In the genomic region with DNA sequence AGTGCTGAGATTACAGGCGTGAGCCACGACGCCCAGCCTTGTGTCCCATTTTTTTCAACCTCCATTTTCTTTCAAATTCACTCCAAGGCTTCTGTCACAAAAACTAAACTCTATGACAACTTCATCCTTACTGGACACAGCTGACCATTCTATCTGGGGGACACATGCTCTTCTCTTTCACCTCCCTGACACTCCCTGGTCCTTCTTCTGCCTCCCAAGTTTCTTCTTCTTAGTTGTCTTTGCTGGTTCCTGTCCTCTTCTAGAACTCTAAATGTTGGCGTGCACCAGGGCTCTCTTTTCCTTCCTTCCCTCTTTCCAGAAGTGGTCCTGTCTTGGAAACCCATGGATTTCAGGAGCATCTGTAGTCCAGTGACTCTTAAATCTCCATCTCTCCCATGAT, we compare ENCODE assay signal across 2 cellular contexts.
A peak's percentile ranks its signal among the peaks of the same experiment; 100 is the strongest.
TF ChIP-seq lines count a peak whose summit lies in the region.

No MANE protein-coding gene starts in this region.

TF ChIP-seq in A549, 52 proteins besides CTCF, POLR2A, EP300 and RAD21:
- TF ChIP-seq HDAC2 (IDR thresholded peaks at IDR 0.05) (no peak), POLR2AphosphoS2 (conservative IDR thresholded peaks at IDR 0.05; ENCODE audit: low read length) (no peak), NPAS2 (CRISPR knock-in tag; IDR thresholded peaks at IDR 0.05; ENCODE audit: borderline replicate concordance) (no peak), ZC3H11A (IDR thresholded peaks at IDR 0.05) (no peak), CHD2 (IDR thresholded peaks at IDR 0.05; ENCODE audit: low read length, partially characterized antibody) (no peak), HOXB5 (CRISPR knock-in tag; IDR thresholded peaks at IDR 0.05) (no peak), ZNF302 (CRISPR knock-in tag; IDR thresholded peaks at IDR 0.05) (no peak), HOXA7 (CRISPR knock-in tag; IDR thresholded peaks at IDR 0.05) (no peak), CEBPB (IDR thresholded peaks at IDR 0.05) (no peak)
- TF ChIP-seq, protein P1, sequence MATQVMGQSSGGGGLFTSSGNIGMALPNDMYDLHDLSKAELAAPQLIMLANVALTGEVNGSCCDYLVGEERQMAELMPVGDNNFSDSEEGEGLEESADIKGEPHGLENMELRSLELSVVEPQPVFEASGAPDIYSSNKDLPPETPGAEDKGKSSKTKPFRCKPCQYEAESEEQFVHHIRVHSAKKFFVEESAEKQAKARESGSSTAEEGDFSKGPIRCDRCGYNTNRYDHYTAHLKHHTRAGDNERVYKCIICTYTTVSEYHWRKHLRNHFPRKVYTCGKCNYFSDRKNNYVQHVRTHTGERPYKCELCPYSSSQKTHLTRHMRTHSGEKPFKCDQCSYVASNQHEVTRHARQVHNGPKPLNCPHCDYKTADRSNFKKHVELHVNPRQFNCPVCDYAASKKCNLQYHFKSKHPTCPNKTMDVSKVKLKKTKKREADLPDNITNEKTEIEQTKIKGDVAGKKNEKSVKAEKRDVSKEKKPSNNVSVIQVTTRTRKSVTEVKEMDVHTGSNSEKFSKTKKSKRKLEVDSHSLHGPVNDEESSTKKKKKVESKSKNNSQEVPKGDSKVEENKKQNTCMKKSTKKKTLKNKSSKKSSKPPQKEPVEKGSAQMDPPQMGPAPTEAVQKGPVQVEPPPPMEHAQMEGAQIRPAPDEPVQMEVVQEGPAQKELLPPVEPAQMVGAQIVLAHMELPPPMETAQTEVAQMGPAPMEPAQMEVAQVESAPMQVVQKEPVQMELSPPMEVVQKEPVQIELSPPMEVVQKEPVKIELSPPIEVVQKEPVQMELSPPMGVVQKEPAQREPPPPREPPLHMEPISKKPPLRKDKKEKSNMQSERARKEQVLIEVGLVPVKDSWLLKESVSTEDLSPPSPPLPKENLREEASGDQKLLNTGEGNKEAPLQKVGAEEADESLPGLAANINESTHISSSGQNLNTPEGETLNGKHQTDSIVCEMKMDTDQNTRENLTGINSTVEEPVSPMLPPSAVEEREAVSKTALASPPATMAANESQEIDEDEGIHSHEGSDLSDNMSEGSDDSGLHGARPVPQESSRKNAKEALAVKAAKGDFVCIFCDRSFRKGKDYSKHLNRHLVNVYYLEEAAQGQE (IDR thresholded peaks at IDR 0.05) = no peak
- TF ChIP-seq, protein P2, sequence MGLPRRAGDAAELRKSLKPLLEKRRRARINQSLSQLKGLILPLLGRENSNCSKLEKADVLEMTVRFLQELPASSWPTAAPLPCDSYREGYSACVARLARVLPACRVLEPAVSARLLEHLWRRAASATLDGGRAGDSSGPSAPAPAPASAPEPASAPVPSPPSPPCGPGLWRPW (IDR thresholded peaks at IDR 0.05) = no peak
- TF ChIP-seq, protein P3, sequence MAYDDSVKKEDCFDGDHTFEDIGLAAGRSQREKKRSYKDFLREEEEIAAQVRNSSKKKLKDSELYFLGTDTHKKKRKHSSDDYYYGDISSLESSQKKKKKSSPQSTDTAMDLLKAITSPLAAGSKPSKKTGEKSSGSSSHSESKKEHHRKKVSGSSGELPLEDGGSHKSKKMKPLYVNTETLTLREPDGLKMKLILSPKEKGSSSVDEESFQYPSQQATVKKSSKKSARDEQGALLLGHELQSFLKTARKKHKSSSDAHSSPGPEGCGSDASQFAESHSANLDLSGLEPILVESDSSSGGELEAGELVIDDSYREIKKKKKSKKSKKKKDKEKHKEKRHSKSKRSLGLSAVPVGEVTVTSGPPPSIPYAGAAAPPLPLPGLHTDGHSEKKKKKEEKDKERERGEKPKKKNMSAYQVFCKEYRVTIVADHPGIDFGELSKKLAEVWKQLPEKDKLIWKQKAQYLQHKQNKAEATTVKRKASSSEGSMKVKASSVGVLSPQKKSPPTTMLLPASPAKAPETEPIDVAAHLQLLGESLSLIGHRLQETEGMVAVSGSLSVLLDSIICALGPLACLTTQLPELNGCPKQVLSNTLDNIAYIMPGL (CRISPR knock-in tag; IDR thresholded peaks at IDR 0.05; ENCODE audit: borderline replicate concordance) = no peak

TF ChIP-seq in K562, 482 proteins besides CTCF, POLR2A, EP300 and RAD21:
- TF ChIP-seq SIN3A (IDR thresholded peaks at IDR 0.05; ENCODE audit: borderline replicate concordance in 2 of 2, control insufficient read depth in 1 of 2, low read depth in 2 of 2, low read length in 2 of 2) = no peak
- TF ChIP-seq TRIM24 (IDR thresholded peaks at IDR 0.05) = peak in 1 of 2 experiments; percentile 22; a peak in 1 of 4 replicates
- TF ChIP-seq MCM3 (IDR thresholded peaks at IDR 0.05) = no peak
- no peak for TF ChIP-seq ZKSCAN8 (CRISPR knock-in tag; IDR thresholded peaks at IDR 0.05)
- TF ChIP-seq NR3C1 (CRISPR knock-in tag; IDR thresholded peaks at IDR 0.05) = no peak
- peak in 1 of 2 experiments; percentile 76; a peak in 1 of 3 replicates for TF ChIP-seq CBX3 (IDR thresholded peaks at IDR 0.05; ENCODE audit: borderline replicate concordance in 1 of 2, low read length in 2 of 2)
- no peak for TF ChIP-seq EP400 (IDR thresholded peaks at IDR 0.05)
- 0 out of 2 replicates have a peak, but pooled peaks have one; percentile 34 for TF ChIP-seq SMARCA5 (IDR thresholded peaks at IDR 0.05)
- TF ChIP-seq TRIM28 (IDR thresholded peaks at IDR 0.05) = peak; percentile 71; the same call in 1 of the 2 replicates
- TF ChIP-seq, protein P4, sequence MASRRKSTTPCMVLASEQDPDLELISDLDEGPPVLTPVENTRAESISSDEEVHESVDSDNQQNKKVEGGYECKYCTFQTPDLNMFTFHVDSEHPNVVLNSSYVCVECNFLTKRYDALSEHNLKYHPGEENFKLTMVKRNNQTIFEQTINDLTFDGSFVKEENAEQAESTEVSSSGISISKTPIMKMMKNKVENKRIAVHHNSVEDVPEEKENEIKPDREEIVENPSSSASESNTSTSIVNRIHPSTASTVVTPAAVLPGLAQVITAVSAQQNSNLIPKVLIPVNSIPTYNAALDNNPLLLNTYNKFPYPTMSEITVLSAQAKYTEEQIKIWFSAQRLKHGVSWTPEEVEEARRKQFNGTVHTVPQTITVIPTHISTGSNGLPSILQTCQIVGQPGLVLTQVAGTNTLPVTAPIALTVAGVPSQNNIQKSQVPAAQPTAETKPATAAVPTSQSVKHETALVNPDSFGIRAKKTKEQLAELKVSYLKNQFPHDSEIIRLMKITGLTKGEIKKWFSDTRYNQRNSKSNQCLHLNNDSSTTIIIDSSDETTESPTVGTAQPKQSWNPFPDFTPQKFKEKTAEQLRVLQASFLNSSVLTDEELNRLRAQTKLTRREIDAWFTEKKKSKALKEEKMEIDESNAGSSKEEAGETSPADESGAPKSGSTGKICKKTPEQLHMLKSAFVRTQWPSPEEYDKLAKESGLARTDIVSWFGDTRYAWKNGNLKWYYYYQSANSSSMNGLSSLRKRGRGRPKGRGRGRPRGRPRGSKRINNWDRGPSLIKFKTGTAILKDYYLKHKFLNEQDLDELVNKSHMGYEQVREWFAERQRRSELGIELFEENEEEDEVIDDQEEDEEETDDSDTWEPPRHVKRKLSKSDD (conservative IDR thresholded peaks at IDR 0.05; ENCODE audit: low read length) = no peak
- TF ChIP-seq, protein P5, sequence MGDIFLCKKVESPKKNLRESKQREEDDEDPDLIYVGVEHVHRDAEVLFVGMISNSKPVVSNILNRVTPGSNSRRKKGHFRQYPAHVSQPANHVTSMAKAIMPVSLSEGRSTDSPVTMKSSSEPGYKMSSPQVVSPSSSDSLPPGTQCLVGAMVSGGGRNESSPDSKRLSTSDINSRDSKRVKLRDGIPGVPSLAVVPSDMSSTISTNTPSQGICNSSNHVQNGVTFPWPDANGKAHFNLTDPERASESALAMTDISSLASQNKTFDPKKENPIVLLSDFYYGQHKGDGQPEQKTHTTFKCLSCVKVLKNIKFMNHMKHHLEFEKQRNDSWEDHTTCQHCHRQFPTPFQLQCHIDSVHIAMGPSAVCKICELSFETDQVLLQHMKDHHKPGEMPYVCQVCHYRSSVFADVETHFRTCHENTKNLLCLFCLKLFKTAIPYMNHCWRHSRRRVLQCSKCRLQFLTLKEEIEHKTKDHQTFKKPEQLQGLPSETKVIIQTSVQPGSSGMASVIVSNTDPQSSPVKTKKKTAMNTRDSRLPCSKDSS (IDR thresholded peaks at IDR 0.05; ENCODE audit: low read depth, partially characterized antibody) = peak; percentile 44
- no peak for TF ChIP-seq POLR2B (IDR thresholded peaks at IDR 0.05; ENCODE audit: low read depth, partially characterized antibody)
- no peak for TF ChIP-seq ZNF217 (CRISPR knock-in tag; IDR thresholded peaks at IDR 0.05)
- TF ChIP-seq RBM25 (IDR thresholded peaks at IDR 0.05; ENCODE audit: low read depth, low read length, severe bottlenecking) = peak; percentile 45
- TF ChIP-seq, protein P6, sequence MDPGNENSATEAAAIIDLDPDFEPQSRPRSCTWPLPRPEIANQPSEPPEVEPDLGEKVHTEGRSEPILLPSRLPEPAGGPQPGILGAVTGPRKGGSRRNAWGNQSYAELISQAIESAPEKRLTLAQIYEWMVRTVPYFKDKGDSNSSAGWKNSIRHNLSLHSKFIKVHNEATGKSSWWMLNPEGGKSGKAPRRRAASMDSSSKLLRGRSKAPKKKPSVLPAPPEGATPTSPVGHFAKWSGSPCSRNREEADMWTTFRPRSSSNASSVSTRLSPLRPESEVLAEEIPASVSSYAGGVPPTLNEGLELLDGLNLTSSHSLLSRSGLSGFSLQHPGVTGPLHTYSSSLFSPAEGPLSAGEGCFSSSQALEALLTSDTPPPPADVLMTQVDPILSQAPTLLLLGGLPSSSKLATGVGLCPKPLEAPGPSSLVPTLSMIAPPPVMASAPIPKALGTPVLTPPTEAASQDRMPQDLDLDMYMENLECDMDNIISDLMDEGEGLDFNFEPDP (CRISPR knock-in tag; IDR thresholded peaks at IDR 0.05) = no peak
